ENCODE assay signal across 10 cellular contexts in genomic region chr13:106151056-106151699, GRCh38.
DNase-seq lines count a peak whose midpoint lies in the region; ATAC-seq and TF ChIP-seq lines count a peak whose summit lies in the region.
"Had no signal": no experiment of that assay in that cellular context is flagged by ENCODE, and none has a peak within 500 bp of the region (broad histone marks: within the 10 kb centered on the region; RNA-seq: fewer than 3 reads in every experiment).

No MANE protein-coding gene starts in this region.

- H3K9me3 Mint-ChIP-seq in natural killer cell treated with Interleukin-12 subunit alpha and Interleukin-12 subunit beta and Interleukin-15 and Interleukin-18, amount 100 ng/mL, for 72 hours = peaks cover 4% of the 10 kb centered on the region
- H3K9me3 Mint-ChIP-seq in activated CD4-positive, alpha-beta memory T cell treated with anti-CD3 and anti-CD28 coated beads, Interleukin-2, amount 10 ng/mL, durations not matched to agents 7 days and 5 days = no peaks in the 10 kb centered on the region
- peaks cover 0 to 5% (median 0%) of the 10 kb centered on the region in 8 donors for H3K9me3 Mint-ChIP-seq in CD4-positive, alpha-beta memory T cell

- no peaks in the 10 kb centered on the region for H3K27me3 ChIP-seq in fibroblast of lung (ENCODE audit: control insufficient read depth, insufficient read depth, low read length)
- H3K27me3 ChIP-seq in CD4-positive, alpha-beta memory T cell (ENCODE audit: insufficient read depth, low read length) = no peaks in the 10 kb centered on the region
- H3K27me3 ChIP-seq: ascending aorta had no signal

- POLR2A ChIA-PET in RWPE1 (lab: Yijun Ruan, JAX; ENCODE audit: low non-redundant PET) = interaction anchor here (0.6 kb wide), 1 partner anchor 61 kb away, joined by 3 read pairs; no protein-coding TSS in a partner anchor
- POLR2A ChIA-PET in activated CD4-positive, alpha-beta memory T cell treated with anti-CD3 and anti-CD28 coated beads, Interleukin-2, amount 10 ng/mL, durations not matched to agents 7 days and 5 days (lab: Charles Lee) = no interaction called here
- POLR2A ChIA-PET in CD4-positive, alpha-beta memory T cell (lab: Charles Lee; ENCODE audit: partially characterized antibody) = no interaction called here

- no peak overlapping the region for H3K27ac Mint-ChIP-seq in natural killer cell treated with Interleukin-12 subunit alpha and Interleukin-12 subunit beta and Interleukin-15 and Interleukin-18, amount 100 ng/mL, for 72 hours
- no peak overlapping the region for H3K27ac Mint-ChIP-seq in activated CD4-positive, alpha-beta memory T cell treated with anti-CD3 and anti-CD28 coated beads, Interleukin-2, amount 10 ng/mL, durations not matched to agents 7 days and 5 days
- H3K27ac Mint-ChIP-seq in CD4-positive, alpha-beta memory T cell = no peak overlapping the region

- no peaks in the 10 kb centered on the region for H3K27me3 Mint-ChIP-seq in natural killer cell treated with Interleukin-12 subunit alpha and Interleukin-12 subunit beta and Interleukin-15 and Interleukin-18, amount 100 ng/mL, for 72 hours
- H3K27me3 Mint-ChIP-seq in activated CD4-positive, alpha-beta memory T cell treated with anti-CD3 and anti-CD28 coated beads, Interleukin-2, amount 10 ng/mL, durations not matched to agents 7 days and 5 days = no peaks in the 10 kb centered on the region
- no peaks in the 10 kb centered on the region for H3K27me3 Mint-ChIP-seq in CD4-positive, alpha-beta memory T cell

- no peaks in the 10 kb centered on the region for H3K4me1 Mint-ChIP-seq in natural killer cell treated with Interleukin-12 subunit alpha and Interleukin-12 subunit beta and Interleukin-15 and Interleukin-18, amount 100 ng/mL, for 72 hours (ENCODE audit: low read depth in 2 of 2)
- H3K4me1 Mint-ChIP-seq in activated CD4-positive, alpha-beta memory T cell treated with anti-CD3 and anti-CD28 coated beads, Interleukin-2, amount 10 ng/mL, durations not matched to agents 7 days and 5 days = no peaks in the 10 kb centered on the region
- no peaks in the 10 kb centered on the region for H3K4me1 Mint-ChIP-seq in CD4-positive, alpha-beta memory T cell

- no peak overlapping the region for H3K4me3 Mint-ChIP-seq in natural killer cell treated with Interleukin-12 subunit alpha and Interleukin-12 subunit beta and Interleukin-15 and Interleukin-18, amount 100 ng/mL, for 72 hours
- H3K4me3 Mint-ChIP-seq in activated CD4-positive, alpha-beta memory T cell treated with anti-CD3 and anti-CD28 coated beads, Interleukin-2, amount 10 ng/mL, durations not matched to agents 7 days and 5 days = no peak overlapping the region
- H3K4me3 Mint-ChIP-seq in CD4-positive, alpha-beta memory T cell = no peak overlapping the region

- TF ChIP-seq CTCF in RWPE1 (conservative IDR thresholded peaks at IDR 0.05; ENCODE audit: low read depth) (no peak), fibroblast of lung (conservative IDR thresholded peaks at IDR 0.05 in 1 of 2, IDR thresholded peaks at IDR 0.05 in 1 of 2; ENCODE audit: low read depth in 1 of 2, low read length in 2 of 2) (no peak), retinal pigment epithelial cell (conservative IDR thresholded peaks at IDR 0.05; ENCODE audit: low read depth, low read length) (no peak)

- peak overlapping the region; percentile 75 for H3K27ac ChIP-seq in RWPE1
- peak overlapping the region; percentile 58 for H3K27ac ChIP-seq in fibroblast of lung (ENCODE audit: insufficient read depth, low read length)
- no peak overlapping the region for H3K27ac ChIP-seq in CD4-positive, alpha-beta memory T cell (ENCODE audit: low read depth, low read length)
- H3K27ac ChIP-seq: ascending aorta had no signal

- no peaks in the 10 kb centered on the region for H3K9me3 ChIP-seq in fibroblast of lung (ENCODE audit: control insufficient read depth, insufficient read depth, low read depth, low read length)
- no peaks in the 10 kb centered on the region for H3K9me3 ChIP-seq in CD4-positive, alpha-beta memory T cell (ENCODE audit: control insufficient read depth in 1 of 2, low read length in 2 of 2)
- H3K9me3 ChIP-seq: ascending aorta had no signal

- H3K4me1 ChIP-seq in fibroblast of lung (ENCODE audit: control insufficient read depth, extremely low read depth, insufficient read depth, low read length) = peaks cover 2% of the 10 kb centered on the region
- no peaks in the 10 kb centered on the region for H3K4me1 ChIP-seq in CD4-positive, alpha-beta memory T cell (ENCODE audit: insufficient read depth, low read length)
- H3K4me1 ChIP-seq: ascending aorta had no signal

- no peak overlapping the region for H2AFZ ChIP-seq in fibroblast of lung (ENCODE audit: low read length)

- CTCF ChIA-PET in RWPE1 (lab: Yijun Ruan, JAX) = interaction anchor here (0.6 kb wide), 1 partner anchor 32 kb away, joined by 3 read pairs; no protein-coding TSS in a partner anchor
- CTCF ChIA-PET in activated CD4-positive, alpha-beta memory T cell treated with anti-CD3 and anti-CD28 coated beads, Interleukin-2, amount 10 ng/mL, durations not matched to agents 7 days and 5 days (lab: Charles Lee) = no interaction called here
- CTCF ChIA-PET in CD4-positive, alpha-beta memory T cell (lab: Charles Lee; ENCODE audit: partially characterized antibody) = no interaction called here

- H3K36me3 ChIP-seq in fibroblast of lung (ENCODE audit: control insufficient read depth, insufficient read depth, low read length) = no peaks in the 10 kb centered on the region
- no peaks in the 10 kb centered on the region for H3K36me3 ChIP-seq in CD4-positive, alpha-beta memory T cell (ENCODE audit: insufficient read depth, low read length)
- H3K36me3 ChIP-seq: ascending aorta had no signal

- no peaks in the 10 kb centered on the region for H3K36me3 Mint-ChIP-seq in natural killer cell treated with Interleukin-12 subunit alpha and Interleukin-12 subunit beta and Interleukin-15 and Interleukin-18, amount 100 ng/mL, for 72 hours
- no peaks in the 10 kb centered on the region for H3K36me3 Mint-ChIP-seq in activated CD4-positive, alpha-beta memory T cell treated with anti-CD3 and anti-CD28 coated beads, Interleukin-2, amount 10 ng/mL, durations not matched to agents 7 days and 5 days (ENCODE audit: low read depth)
- no peaks in the 10 kb centered on the region for H3K36me3 Mint-ChIP-seq in CD4-positive, alpha-beta memory T cell

- peak overlapping the region; percentile 18 for H3K4me2 ChIP-seq in fibroblast of lung (ENCODE audit: extremely low read depth, insufficient read depth, low read length)

- no peak overlapping the region for H3K9ac ChIP-seq in fibroblast of lung (ENCODE audit: insufficient read depth, low read length)

- DNase-seq in ELR (ENCODE audit: low read depth) (peak; percentile 96), RWPE1 (ENCODE audit: low spot score) (peak; percentile 95), fibroblast of lung (ENCODE audit: low read depth in 2 of 2) (peak; percentile 94 to 100), retinal pigment epithelial cell (ENCODE audit: low read depth) (peak; percentile 69), activated gamma-delta T cell treated with Interleukin-2 at 50 U/mL for 16 hours (no peak)
- DNase-seq in natural killer cell treated with Interleukin-12 subunit alpha and Interleukin-12 subunit beta and Interleukin-15 and Interleukin-18, amount 100 ng/mL, for 72 hours (ENCODE audit: low spot score) = no peak
- DNase-seq in activated CD4-positive, alpha-beta memory T cell treated with anti-CD3 and anti-CD28 coated beads, Interleukin-2, amount 10 ng/mL, durations not matched to agents 7 days and 5 days = no peak
- DNase-seq in CD4-positive, alpha-beta memory T cell = no peak
- DNase-seq: NCI-H510A had no signal

- no peaks in the 10 kb centered on the region for H3K79me2 ChIP-seq in fibroblast of lung (ENCODE audit: control insufficient read depth, insufficient read depth, low read length)

- no peaks in the 10 kb centered on the region for H4K20me1 ChIP-seq in fibroblast of lung (ENCODE audit: control insufficient read depth, extremely low read depth, insufficient read depth, low read length)

- intact Hi-C loops in CD4-positive, alpha-beta memory T cell (cut with micrococcal nuclease) = no loop called here

- no peak for ATAC-seq in natural killer cell treated with Interleukin-12 subunit alpha and Interleukin-12 subunit beta and Interleukin-15 and Interleukin-18, amount 100 ng/mL, for 72 hours

- H3K4me3 ChIP-seq in fibroblast of lung (replicated peaks in 1 of 4; ENCODE audit: control extremely low read depth in 1 of 4, insufficient read depth in 1 of 4, low read depth in 3 of 4, low read length in 4 of 4) = no peak overlapping the region
- no peak overlapping the region for H3K4me3 ChIP-seq in retinal pigment epithelial cell (ENCODE audit: low read length)
- no peak overlapping the region for H3K4me3 ChIP-seq in CD4-positive, alpha-beta memory T cell (ENCODE audit: low read length in 2 of 2)
- H3K4me3 ChIP-seq: ascending aorta had no signal

Comparison
In these comparisons a context has a peak if more than half of its experiments do, and no peak if none do; other contexts are left out.
1. DNase-seq: peak in ELR (single experiment), RWPE1 (single experiment), fibroblast of lung (2 of 2) and retinal pigment epithelial cell (single experiment); none in natural killer cell treated with Interleukin-12 subunit alpha and Interleukin-12 subunit beta and Interleukin-15 and Interleukin-18, amount 100 ng/mL, for 72 hours (single experiment), activated CD4-positive, alpha-beta memory T cell treated with anti-CD3 and anti-CD28 coated beads, Interleukin-2, amount 10 ng/mL, durations not matched to agents 7 days and 5 days (single experiment), activated gamma-delta T cell treated with Interleukin-2 at 50 U/mL for 16 hours (single experiment) and CD4-positive, alpha-beta memory T cell (0 of 5).